In genomic region chr13:91776650-91777193, GRCh38 we compare ENCODE assay signal across 26 cellular contexts.
"Had no signal": no experiment of that assay in that cellular context is flagged by ENCODE, and none has a peak within 500 bp of the region (broad histone marks: within the 10 kb centered on the region; RNA-seq: fewer than 3 reads in every experiment).

No MANE protein-coding gene starts in this region.

- DNase-seq: activated CD4-positive, alpha-beta memory T cell treated with anti-CD3 and anti-CD28 coated beads, Interleukin-2, amount 10 ng/mL, durations not matched to agents 7 days and 5 days; activated CD4-positive, alpha-beta T cell treated with anti-CD3 and anti-CD28 coated beads, Interleukin-2, amount 10 ng/mL, durations not matched to agents 7 days and 5 days; activated CD4-positive, CD25-positive, alpha-beta regulatory T cell; activated gamma-delta T cell treated with Interleukin-2 at 50 U/mL for 16 hours; activated naive CD4-positive, alpha-beta T cell treated with anti-CD3 and anti-CD28 coated beads, Interleukin-2, amount 10 ng/mL, durations not matched to agents 7 days and 5 days; activated naive CD8-positive, alpha-beta T cell treated with anti-CD3 and anti-CD28 coated beads for 36 hours; activated T-cell treated with anti-CD3 and anti-CD28 coated beads for 4 hours; activated T-cell treated with anti-CD3 and anti-CD28 coated beads, Interleukin-2, amount 50 U/mL, for 48 hours; brain microvascular endothelial cell; MG63; MV-4-11; NCI-H1092 treated with DMSO at 0.1 percent for 48 hours; NCI-H1417 treated with DMSO at 0.1 percent for 48 hours; NCI-H1694 treated with DMSO at 0.1 percent for 48 hours; NCI-H2029 treated with DMSO at 0.1 percent for 48 hours; NCI-H2171 treated with DMSO at 0.1 percent for 48 hours; NCI-H226; NCI-H526; PC-9; SIG-M5; T-cell; T-helper 2 cell; T1000 had no signal

- H3K4me2 ChIP-seq: PC-9 had no signal

- H3K4me3 Mint-ChIP-seq: activated CD4-positive, alpha-beta memory T cell treated with anti-CD3 and anti-CD28 coated beads, Interleukin-2, amount 10 ng/mL, durations not matched to agents 7 days and 5 days; activated CD4-positive, alpha-beta T cell treated with anti-CD3 and anti-CD28 coated beads, Interleukin-2, amount 10 ng/mL, durations not matched to agents 7 days and 5 days; activated naive CD4-positive, alpha-beta T cell treated with anti-CD3 and anti-CD28 coated beads, Interleukin-2, amount 10 ng/mL, durations not matched to agents 7 days and 5 days; activated naive CD8-positive, alpha-beta T cell treated with anti-CD3 and anti-CD28 coated beads for 36 hours; T-cell had no signal

- H3K4me1 Mint-ChIP-seq: activated CD4-positive, alpha-beta memory T cell treated with anti-CD3 and anti-CD28 coated beads, Interleukin-2, amount 10 ng/mL, durations not matched to agents 7 days and 5 days; activated CD4-positive, alpha-beta T cell treated with anti-CD3 and anti-CD28 coated beads, Interleukin-2, amount 10 ng/mL, durations not matched to agents 7 days and 5 days; activated naive CD4-positive, alpha-beta T cell treated with anti-CD3 and anti-CD28 coated beads, Interleukin-2, amount 10 ng/mL, durations not matched to agents 7 days and 5 days; activated naive CD8-positive, alpha-beta T cell treated with anti-CD3 and anti-CD28 coated beads for 36 hours; T-cell had no signal

- H3K27ac ChIP-seq: brain microvascular endothelial cell, cardiac muscle cell, PC-9, SK-N-MC had no signal

- H3K36me3 Mint-ChIP-seq: activated naive CD4-positive, alpha-beta T cell treated with anti-CD3 and anti-CD28 coated beads, Interleukin-2, amount 10 ng/mL, durations not matched to agents 7 days and 5 days; activated naive CD8-positive, alpha-beta T cell treated with anti-CD3 and anti-CD28 coated beads for 36 hours; T-cell had no signal

- H3K27me3 ChIP-seq: brain microvascular endothelial cell, cardiac muscle cell, MG63 had no signal

- H3K36me3 ChIP-seq: brain microvascular endothelial cell, cardiac muscle cell, MG63 had no signal

- ATAC-seq: T-cell had no signal

- H3K9me3 ChIP-seq: MG63 had no signal

- H2AFZ ChIP-seq: PC-9 had no signal

- H3K27ac Mint-ChIP-seq: activated CD4-positive, alpha-beta memory T cell treated with anti-CD3 and anti-CD28 coated beads, Interleukin-2, amount 10 ng/mL, durations not matched to agents 7 days and 5 days; activated CD4-positive, alpha-beta T cell treated with anti-CD3 and anti-CD28 coated beads, Interleukin-2, amount 10 ng/mL, durations not matched to agents 7 days and 5 days; activated naive CD4-positive, alpha-beta T cell treated with anti-CD3 and anti-CD28 coated beads, Interleukin-2, amount 10 ng/mL, durations not matched to agents 7 days and 5 days; activated naive CD8-positive, alpha-beta T cell treated with anti-CD3 and anti-CD28 coated beads for 36 hours; activated T-helper 2 cell treated with anti-CD3 and anti-CD28 coated beads, Interferon-gamma antibody, Interleukin-2, Interleukin-4, amounts not matched to agents 10 μg/mL and 5 μg/mL and 100 μg/mL, durations not matched to agents 14 hours and 24 hours and 36 hours; T-cell had no signal

- H3K27me3 Mint-ChIP-seq: activated CD4-positive, alpha-beta memory T cell treated with anti-CD3 and anti-CD28 coated beads, Interleukin-2, amount 10 ng/mL, durations not matched to agents 7 days and 5 days; activated CD4-positive, alpha-beta T cell treated with anti-CD3 and anti-CD28 coated beads, Interleukin-2, amount 10 ng/mL, durations not matched to agents 7 days and 5 days; activated naive CD4-positive, alpha-beta T cell treated with anti-CD3 and anti-CD28 coated beads, Interleukin-2, amount 10 ng/mL, durations not matched to agents 7 days and 5 days; activated naive CD8-positive, alpha-beta T cell treated with anti-CD3 and anti-CD28 coated beads for 36 hours; T-cell had no signal

- H3K9me3 Mint-ChIP-seq: activated CD4-positive, alpha-beta T cell treated with anti-CD3 and anti-CD28 coated beads, Interleukin-2, amount 10 ng/mL, durations not matched to agents 7 days and 5 days; activated naive CD4-positive, alpha-beta T cell treated with anti-CD3 and anti-CD28 coated beads, Interleukin-2, amount 10 ng/mL, durations not matched to agents 7 days and 5 days; activated naive CD8-positive, alpha-beta T cell treated with anti-CD3 and anti-CD28 coated beads for 36 hours; activated T-helper 2 cell treated with anti-CD3 and anti-CD28 coated beads, Interferon-gamma antibody, Interleukin-2, Interleukin-4, amounts not matched to agents 10 μg/mL and 5 μg/mL and 100 μg/mL, durations not matched to agents 14 hours and 24 hours and 36 hours had no signal

- H3K4me3 ChIP-seq: cardiac muscle cell, MG63, PC-9, SK-N-MC had no signal
